Comparison of ENCODE assay signal across 1 cellular context in the genomic region with DNA sequence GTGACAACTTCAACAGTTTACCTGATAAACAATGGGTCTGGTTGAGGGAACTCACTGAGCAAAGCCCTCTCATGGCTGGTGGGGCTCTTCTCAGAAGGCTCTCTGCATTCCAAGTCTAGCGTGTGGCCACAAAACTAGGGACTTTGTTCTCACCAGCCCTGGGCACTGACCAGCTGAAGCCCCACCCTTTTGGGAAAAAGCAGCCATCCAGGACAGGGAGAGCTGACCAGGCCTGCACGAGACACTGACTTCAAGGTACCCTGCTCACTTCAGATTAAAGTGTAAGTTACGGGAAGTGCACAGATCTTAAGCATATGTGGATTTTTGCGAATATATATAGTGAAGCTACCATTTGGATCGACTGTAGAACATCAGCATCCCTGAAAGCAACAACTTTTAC.
TF ChIP-seq lines count a peak whose summit lies in the region.

No MANE protein-coding gene starts in this region.

TF ChIP-seq in GM12878, 131 proteins besides CTCF, POLR2A, EP300 and RAD21 (continued from another document):
- TF ChIP-seq, protein P1, sequence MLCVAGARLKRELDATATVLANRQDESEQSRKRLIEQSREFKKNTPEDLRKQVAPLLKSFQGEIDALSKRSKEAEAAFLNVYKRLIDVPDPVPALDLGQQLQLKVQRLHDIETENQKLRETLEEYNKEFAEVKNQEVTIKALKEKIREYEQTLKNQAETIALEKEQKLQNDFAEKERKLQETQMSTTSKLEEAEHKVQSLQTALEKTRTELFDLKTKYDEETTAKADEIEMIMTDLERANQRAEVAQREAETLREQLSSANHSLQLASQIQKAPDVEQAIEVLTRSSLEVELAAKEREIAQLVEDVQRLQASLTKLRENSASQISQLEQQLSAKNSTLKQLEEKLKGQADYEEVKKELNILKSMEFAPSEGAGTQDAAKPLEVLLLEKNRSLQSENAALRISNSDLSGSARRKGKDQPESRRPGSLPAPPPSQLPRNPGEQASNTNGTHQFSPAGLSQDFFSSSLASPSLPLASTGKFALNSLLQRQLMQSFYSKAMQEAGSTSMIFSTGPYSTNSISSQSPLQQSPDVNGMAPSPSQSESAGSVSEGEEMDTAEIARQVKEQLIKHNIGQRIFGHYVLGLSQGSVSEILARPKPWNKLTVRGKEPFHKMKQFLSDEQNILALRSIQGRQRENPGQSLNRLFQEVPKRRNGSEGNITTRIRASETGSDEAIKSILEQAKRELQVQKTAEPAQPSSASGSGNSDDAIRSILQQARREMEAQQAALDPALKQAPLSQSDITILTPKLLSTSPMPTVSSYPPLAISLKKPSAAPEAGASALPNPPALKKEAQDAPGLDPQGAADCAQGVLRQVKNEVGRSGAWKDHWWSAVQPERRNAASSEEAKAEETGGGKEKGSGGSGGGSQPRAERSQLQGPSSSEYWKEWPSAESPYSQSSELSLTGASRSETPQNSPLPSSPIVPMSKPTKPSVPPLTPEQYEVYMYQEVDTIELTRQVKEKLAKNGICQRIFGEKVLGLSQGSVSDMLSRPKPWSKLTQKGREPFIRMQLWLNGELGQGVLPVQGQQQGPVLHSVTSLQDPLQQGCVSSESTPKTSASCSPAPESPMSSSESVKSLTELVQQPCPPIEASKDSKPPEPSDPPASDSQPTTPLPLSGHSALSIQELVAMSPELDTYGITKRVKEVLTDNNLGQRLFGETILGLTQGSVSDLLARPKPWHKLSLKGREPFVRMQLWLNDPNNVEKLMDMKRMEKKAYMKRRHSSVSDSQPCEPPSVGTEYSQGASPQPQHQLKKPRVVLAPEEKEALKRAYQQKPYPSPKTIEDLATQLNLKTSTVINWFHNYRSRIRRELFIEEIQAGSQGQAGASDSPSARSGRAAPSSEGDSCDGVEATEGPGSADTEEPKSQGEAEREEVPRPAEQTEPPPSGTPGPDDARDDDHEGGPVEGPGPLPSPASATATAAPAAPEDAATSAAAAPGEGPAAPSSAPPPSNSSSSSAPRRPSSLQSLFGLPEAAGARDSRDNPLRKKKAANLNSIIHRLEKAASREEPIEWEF (IDR thresholded peaks at IDR 0.05; ENCODE audit: insufficient replicate concordance, low read depth, low read length), result no peak
- TF ChIP-seq ZNF384 (IDR thresholded peaks at IDR 0.05; ENCODE audit: borderline replicate concordance, low read depth, low read length) (no peak), ZBED1 (IDR thresholded peaks at IDR 0.05; ENCODE audit: borderline replicate concordance) (no peak), RELA (IDR thresholded peaks at IDR 0.05; ENCODE audit: borderline replicate concordance, partially characterized antibody) (no peak), YY1 (IDR thresholded peaks at IDR 0.05; ENCODE audit: low read depth, low read length) (no peak), BACH1 (IDR thresholded peaks at IDR 0.05; ENCODE audit: borderline replicate concordance) (no peak), SUPT20H (IDR thresholded peaks at IDR 0.05; ENCODE audit: borderline replicate concordance, control insufficient read depth, low read depth, low read length) (no peak), HDAC6 (IDR thresholded peaks at IDR 0.05; ENCODE audit: unreplicated experiment) (no peak), MEF2A (IDR thresholded peaks at IDR 0.05; ENCODE audit: insufficient read depth, low read depth, low read length) (no peak), CREM (IDR thresholded peaks at IDR 0.05; ENCODE audit: low read depth) (no peak), ZSCAN29 (IDR thresholded peaks at IDR 0.05) (no peak)
- TF ChIP-seq, protein P2, sequence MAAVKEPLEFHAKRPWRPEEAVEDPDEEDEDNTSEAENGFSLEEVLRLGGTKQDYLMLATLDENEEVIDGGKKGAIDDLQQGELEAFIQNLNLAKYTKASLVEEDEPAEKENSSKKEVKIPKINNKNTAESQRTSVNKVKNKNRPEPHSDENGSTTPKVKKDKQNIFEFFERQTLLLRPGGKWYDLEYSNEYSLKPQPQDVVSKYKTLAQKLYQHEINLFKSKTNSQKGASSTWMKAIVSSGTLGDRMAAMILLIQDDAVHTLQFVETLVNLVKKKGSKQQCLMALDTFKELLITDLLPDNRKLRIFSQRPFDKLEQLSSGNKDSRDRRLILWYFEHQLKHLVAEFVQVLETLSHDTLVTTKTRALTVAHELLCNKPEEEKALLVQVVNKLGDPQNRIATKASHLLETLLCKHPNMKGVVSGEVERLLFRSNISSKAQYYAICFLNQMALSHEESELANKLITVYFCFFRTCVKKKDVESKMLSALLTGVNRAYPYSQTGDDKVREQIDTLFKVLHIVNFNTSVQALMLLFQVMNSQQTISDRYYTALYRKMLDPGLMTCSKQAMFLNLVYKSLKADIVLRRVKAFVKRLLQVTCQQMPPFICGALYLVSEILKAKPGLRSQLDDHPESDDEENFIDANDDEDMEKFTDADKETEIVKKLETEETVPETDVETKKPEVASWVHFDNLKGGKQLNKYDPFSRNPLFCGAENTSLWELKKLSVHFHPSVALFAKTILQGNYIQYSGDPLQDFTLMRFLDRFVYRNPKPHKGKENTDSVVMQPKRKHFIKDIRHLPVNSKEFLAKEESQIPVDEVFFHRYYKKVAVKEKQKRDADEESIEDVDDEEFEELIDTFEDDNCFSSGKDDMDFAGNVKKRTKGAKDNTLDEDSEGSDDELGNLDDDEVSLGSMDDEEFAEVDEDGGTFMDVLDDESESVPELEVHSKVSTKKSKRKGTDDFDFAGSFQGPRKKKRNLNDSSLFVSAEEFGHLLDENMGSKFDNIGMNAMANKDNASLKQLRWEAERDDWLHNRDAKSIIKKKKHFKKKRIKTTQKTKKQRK (IDR thresholded peaks at IDR 0.05; ENCODE audit: low read depth, low read length), result no peak
- TF ChIP-seq, protein P3, sequence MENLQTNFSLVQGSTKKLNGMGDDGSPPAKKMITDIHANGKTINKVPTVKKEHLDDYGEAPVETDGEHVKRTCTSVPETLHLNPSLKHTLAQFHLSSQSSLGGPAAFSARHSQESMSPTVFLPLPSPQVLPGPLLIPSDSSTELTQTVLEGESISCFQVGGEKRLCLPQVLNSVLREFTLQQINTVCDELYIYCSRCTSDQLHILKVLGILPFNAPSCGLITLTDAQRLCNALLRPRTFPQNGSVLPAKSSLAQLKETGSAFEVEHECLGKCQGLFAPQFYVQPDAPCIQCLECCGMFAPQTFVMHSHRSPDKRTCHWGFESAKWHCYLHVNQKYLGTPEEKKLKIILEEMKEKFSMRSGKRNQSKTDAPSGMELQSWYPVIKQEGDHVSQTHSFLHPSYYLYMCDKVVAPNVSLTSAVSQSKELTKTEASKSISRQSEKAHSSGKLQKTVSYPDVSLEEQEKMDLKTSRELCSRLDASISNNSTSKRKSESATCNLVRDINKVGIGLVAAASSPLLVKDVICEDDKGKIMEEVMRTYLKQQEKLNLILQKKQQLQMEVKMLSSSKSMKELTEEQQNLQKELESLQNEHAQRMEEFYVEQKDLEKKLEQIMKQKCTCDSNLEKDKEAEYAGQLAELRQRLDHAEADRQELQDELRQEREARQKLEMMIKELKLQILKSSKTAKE (IDR thresholded peaks at IDR 0.05; ENCODE audit: low read depth, poor library complexity, severe bottlenecking), result no peak
- TF ChIP-seq, protein P4, sequence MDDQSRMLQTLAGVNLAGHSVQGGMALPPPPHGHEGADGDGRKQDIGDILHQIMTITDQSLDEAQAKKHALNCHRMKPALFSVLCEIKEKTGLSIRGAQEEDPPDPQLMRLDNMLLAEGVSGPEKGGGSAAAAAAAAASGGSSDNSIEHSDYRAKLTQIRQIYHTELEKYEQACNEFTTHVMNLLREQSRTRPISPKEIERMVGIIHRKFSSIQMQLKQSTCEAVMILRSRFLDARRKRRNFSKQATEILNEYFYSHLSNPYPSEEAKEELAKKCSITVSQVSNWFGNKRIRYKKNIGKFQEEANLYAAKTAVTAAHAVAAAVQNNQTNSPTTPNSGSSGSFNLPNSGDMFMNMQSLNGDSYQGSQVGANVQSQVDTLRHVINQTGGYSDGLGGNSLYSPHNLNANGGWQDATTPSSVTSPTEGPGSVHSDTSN (IDR thresholded peaks at IDR 0.05; ENCODE audit: insufficient replicate concordance, low read depth, low read length), result no peak
